ENCODE assay signal across 8 cellular contexts in genomic region chr11:396948-397548, GRCh38. TPM values are rescaled to one million over a fixed set of nuclear protein-coding genes. Genes with fewer than 3 reads are reported as not detected.
A peak's percentile ranks its signal among the peaks of the same experiment; 100 is the strongest.
DNase-seq lines count a peak whose midpoint lies in the region; ATAC-seq and TF ChIP-seq lines count a peak whose summit lies in the region.

No MANE protein-coding gene starts in this region.

- CTCF ChIA-PET in AG04450 (lab: Charles Lee) = interaction anchor here (0.8 kb wide), 1 partner anchor 72 kb away, joined by 4 read pairs; no protein-coding TSS in a partner anchor

- peaks cover 25% of the 10 kb centered on the region for H3K9me3 ChIP-seq in AG04450 (ENCODE audit: control insufficient read depth, insufficient read depth, low read length)
- H3K9me3 ChIP-seq in suprapubic skin = no peaks in the 10 kb centered on the region

- TF ChIP-seq CTCF in AG04450 (IDR thresholded peaks at IDR 0.05; ENCODE audit: low read depth, low read length) (peak; percentile 43), suprapubic skin (IDR thresholded peaks at IDR 0.05) (no peak)

- TF ChIP-seq POLR2A in GM18505 (IDR thresholded peaks at IDR 0.05; ENCODE audit: borderline replicate concordance, extremely low read depth, insufficient read depth, insufficient read length) (no peak), suprapubic skin (IDR thresholded peaks at IDR 0.05) (no peak)

- H3K4me3 ChIP-seq in AG04450 (ENCODE audit: low read depth, low read length) = peak overlapping the region; percentile 4; the same call in 1 of the 2 replicates
- H3K4me3 ChIP-seq in suprapubic skin = peak overlapping the region; percentile 39

- H3K27ac Mint-ChIP-seq in activated T-cell treated with anti-CD3 and anti-CD28 coated beads, Interleukin-2, amount 50 U/mL, for 72 hours = no peak overlapping the region

- H3K4me1 ChIP-seq in suprapubic skin = peaks cover 28% of the 10 kb centered on the region

- TF ChIP-seq EP300 in suprapubic skin (IDR thresholded peaks at IDR 0.05) = no peak

- intact Hi-C loops in left ventricle myocardium superior (cut with micrococcal nuclease) = no loop called here

- POLR2A ChIA-PET in AG04450 (lab: Yijun Ruan, JAX) = interaction anchor here (0.9 to 1.4 kb wide), 2 partner anchors 9 to 51 kb away, joined by 3 to 10 read pairs; no protein-coding TSS in a partner anchor

- H3K36me3 Mint-ChIP-seq in activated T-cell treated with anti-CD3 and anti-CD28 coated beads, Interleukin-2, amount 50 U/mL, for 72 hours (ENCODE audit: insufficient read depth in 2 of 2) = peaks cover 0 to 2% of the 10 kb centered on the region in 2 donors

- ATAC-seq in GM18505 (IDR thresholded peaks at IDR 0.05; ENCODE audit: unreplicated experiment) = peak; percentile 68
- ATAC-seq in activated T-cell treated with anti-CD3 and anti-CD28 coated beads, Interleukin-2, amount 50 U/mL, for 72 hours (replicated peaks in 1 of 2) = peak; percentile 89 to 93
- ATAC-seq in left ventricle myocardium superior = peak; percentile 84

- H3K9me3 Mint-ChIP-seq in activated T-cell treated with anti-CD3 and anti-CD28 coated beads, Interleukin-2, amount 50 U/mL, for 72 hours = peaks cover 2% of the 10 kb centered on the region in 2 donors

- 23% methylated on average over 6 of the region's 43 CpGs for WGBS in suprapubic skin

- peak overlapping the region; percentile 44 to 48 for H3K4me3 Mint-ChIP-seq in activated T-cell treated with anti-CD3 and anti-CD28 coated beads, Interleukin-2, amount 50 U/mL, for 72 hours

- DNase-seq in AG04450 (ENCODE audit: low read depth, low spot score) (no peak), Kasumi-1 (lab: John Stamatoyannopoulos, UW) (peak; percentile 70 to 75), left ventricle myocardium superior (peak; percentile 82), suprapubic skin (ENCODE audit: low spot score in 2 of 2) (no peak), LoVo (ENCODE audit: low spot score) (no peak), mesenteric fat pad (ENCODE audit: low spot score) (no peak)
- peak; percentile 67 to 80 for DNase-seq in activated T-cell treated with anti-CD3 and anti-CD28 coated beads, Interleukin-2, amount 50 U/mL, for 72 hours

- H3K4me1 Mint-ChIP-seq in activated T-cell treated with anti-CD3 and anti-CD28 coated beads, Interleukin-2, amount 50 U/mL, for 72 hours (ENCODE audit: low read depth) = peaks cover 5% of the 10 kb centered on the region

- H3K27me3 ChIP-seq in AG04450 (ENCODE audit: control insufficient read depth, insufficient read depth, low read length) = no peaks in the 10 kb centered on the region
- peaks cover 12% of the 10 kb centered on the region for H3K27me3 ChIP-seq in suprapubic skin

- peaks cover 14% of the 10 kb centered on the region for H3K27me3 Mint-ChIP-seq in activated T-cell treated with anti-CD3 and anti-CD28 coated beads, Interleukin-2, amount 50 U/mL, for 72 hours (ENCODE audit: low read depth)

- peaks cover 25% of the 10 kb centered on the region for H3K36me3 ChIP-seq in suprapubic skin

- H3K27ac ChIP-seq in AG04450 (ENCODE audit: low read depth, low read length) (no peak overlapping the region), suprapubic skin (no peak overlapping the region)

RNA-seq across cellular contexts. Expression of gene PKP3, which starts 3.0 kb away (rescaled TPM):
- 0.55 and 1.1 TPM in 2 replicates for polyA plus RNA-seq in AG04450 (2011; rRNA removed)
- polyA minus RNA-seq in AG04450 (2011; rRNA and poly(A)+ RNA removed) = 0.61 and 2.6 TPM in 2 replicates
- 1 to 10 TPM in 1 of 2 donors, under 1 TPM in 1; 0.16 to 1.2 TPM for total RNA-seq in activated T-cell treated with anti-CD3 and anti-CD28 coated beads, Interleukin-2, amount 50 U/mL, for 72 hours
- total RNA-seq in left ventricle myocardium superior = 0.84 TPM
- 100 to 1,000 TPM; 318 to 486 (median 428) TPM for total RNA-seq in suprapubic skin
- total RNA-seq in mesenteric fat pad = 1.2 TPM

RNA-seq across cellular contexts. Expression of gene SIGIRR, which starts 17.8 kb away (rescaled TPM):
- polyA plus RNA-seq in AG04450 (2011; rRNA removed) = 17.8 and 20.9 TPM in 2 replicates
- 5.7 and 6.3 TPM in 2 replicates for polyA minus RNA-seq in AG04450 (2011; rRNA and poly(A)+ RNA removed)
- total RNA-seq in activated T-cell treated with anti-CD3 and anti-CD28 coated beads, Interleukin-2, amount 50 U/mL, for 72 hours = 10 to 100 TPM; 59.3 to 68.4 TPM
- total RNA-seq in left ventricle myocardium superior (47.5 TPM), suprapubic skin (10 to 100 TPM; 14.2 to 26.0 (median 16.5) TPM), mesenteric fat pad (25.3 TPM)

RNA-seq across cellular contexts. Expression of gene B4GALNT4, which starts 27.7 kb away (rescaled TPM):
- polyA plus RNA-seq in AG04450 (2011; rRNA removed) = 7.8 and 9.5 TPM in 2 replicates
- 3.4 and 3.7 TPM in 2 replicates for polyA minus RNA-seq in AG04450 (2011; rRNA and poly(A)+ RNA removed)
- 1 to 10 TPM; 2.1 to 2.7 TPM for total RNA-seq in activated T-cell treated with anti-CD3 and anti-CD28 coated beads, Interleukin-2, amount 50 U/mL, for 72 hours
- total RNA-seq in left ventricle myocardium superior = 0.50 TPM
- 1 to 10 TPM; 1.2 to 3.0 (median 1.6) TPM for total RNA-seq in suprapubic skin
- total RNA-seq in mesenteric fat pad = not detected

RNA-seq across cellular contexts. Expression of gene ANO9, which starts 44.8 kb away (rescaled TPM):
- polyA plus RNA-seq in AG04450 (2011; rRNA removed) = 0.10 TPM in 1 of 2 replicates, not detected in the other
- not detected in 2 replicates for polyA minus RNA-seq in AG04450 (2011; rRNA and poly(A)+ RNA removed)
- 10 to 100 TPM; 34.3 to 56.5 TPM for total RNA-seq in activated T-cell treated with anti-CD3 and anti-CD28 coated beads, Interleukin-2, amount 50 U/mL, for 72 hours
- total RNA-seq in left ventricle myocardium superior (1.3 TPM), suprapubic skin (100 to 1,000 TPM in 2 of 4 donors, 10 to 100 TPM in 2; 76.8 to 166 (median 103) TPM), mesenteric fat pad (1.2 TPM)

RNA-seq across cellular contexts. Expression of gene PTDSS2, which starts 53.0 kb away (rescaled TPM):
- polyA plus RNA-seq in AG04450 (2011; rRNA removed) = 15.8 and 19.7 TPM in 2 replicates
- polyA minus RNA-seq in AG04450 (2011; rRNA and poly(A)+ RNA removed) = 23.7 and 37.1 TPM in 2 replicates
- total RNA-seq in activated T-cell treated with anti-CD3 and anti-CD28 coated beads, Interleukin-2, amount 50 U/mL, for 72 hours = 10 to 100 TPM; 20.6 to 22.5 TPM
- 31.8 TPM for total RNA-seq in left ventricle myocardium superior
- 10 to 100 TPM; 22.3 to 31.0 (median 25.3) TPM for total RNA-seq in suprapubic skin
- 26.9 TPM for total RNA-seq in mesenteric fat pad

Comparison
In these comparisons a context has a peak if more than half of its experiments do, and no peak if none do; other contexts are left out.
1. DNase-seq: peak in Kasumi-1 (2 of 2), activated T-cell treated with anti-CD3 and anti-CD28 coated beads, Interleukin-2, amount 50 U/mL, for 72 hours (2 of 2) and left ventricle myocardium superior (single experiment); none in AG04450 (single experiment), suprapubic skin (0 of 2), LoVo (single experiment) and mesenteric fat pad (single experiment).
2. RNA of gene PKP3, which starts 3.0 kb away (total RNA-seq): 318 to 486 TPM in suprapubic skin; 1.2 TPM in mesenteric fat pad (single experiment), 0.16 to 1.2 TPM in activated T-cell treated with anti-CD3 and anti-CD28 coated beads, Interleukin-2, amount 50 U/mL, for 72 hours and 0.84 TPM in left ventricle myocardium superior (single experiment); every median in the first group is over 100 times any median in the second.
3. Peak in every context shown above with its lines, with median percentiles within 50 percentile points of each other: ATAC-seq.